2 cellular contexts compared by ENCODE assay signal in the genomic region with DNA sequence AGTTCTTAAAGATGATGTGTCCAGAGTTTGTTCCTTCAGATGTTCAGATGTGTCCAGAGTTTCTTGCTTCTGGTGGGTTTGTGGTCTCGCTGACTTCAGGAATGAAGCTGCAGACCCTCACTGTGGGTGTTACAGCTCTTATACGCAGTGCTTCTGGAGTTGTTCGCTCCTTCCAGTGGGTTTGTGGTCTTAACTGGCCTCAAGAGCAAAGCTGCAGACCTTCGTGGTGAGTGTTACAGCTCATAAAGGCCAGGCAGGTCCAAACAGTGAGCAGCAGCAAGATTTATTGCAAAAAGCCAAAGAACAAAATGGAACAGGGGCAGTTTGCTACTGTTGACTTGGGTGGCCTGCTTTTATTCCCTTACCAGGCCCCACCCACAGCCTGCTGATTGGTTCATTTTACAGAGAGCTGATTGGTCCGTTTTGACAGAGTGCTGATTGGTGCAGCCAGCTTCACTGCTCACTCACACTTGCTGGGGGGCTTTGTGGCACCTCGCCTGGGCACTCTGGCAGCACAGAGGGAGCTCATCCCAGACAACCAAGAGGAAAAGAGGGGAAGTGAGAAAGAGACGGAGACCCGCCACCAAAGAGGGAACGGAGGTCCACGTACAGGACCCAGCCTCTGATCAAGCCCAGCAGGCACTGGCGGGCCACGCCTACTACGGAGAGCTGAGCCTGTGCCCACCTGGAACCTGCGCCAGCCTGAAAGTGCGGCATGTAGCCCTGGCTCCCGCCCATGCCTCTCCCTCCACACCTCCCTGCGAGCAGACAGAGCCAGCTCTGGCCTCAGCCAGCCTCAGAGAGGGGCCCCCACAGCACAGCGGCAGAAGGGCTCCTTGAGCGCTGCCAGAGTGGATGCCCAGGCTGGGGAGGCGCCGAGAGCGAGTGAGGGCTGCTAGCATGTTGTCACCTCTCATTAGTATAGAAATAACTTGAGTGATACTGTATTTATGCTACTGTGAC.
TF ChIP-seq lines count a peak whose summit lies in the region.

No MANE protein-coding gene starts in this region.

TF ChIP-seq in WTC11, 78 proteins besides CTCF, POLR2A, EP300 and RAD21:
- TF ChIP-seq, protein P1, sequence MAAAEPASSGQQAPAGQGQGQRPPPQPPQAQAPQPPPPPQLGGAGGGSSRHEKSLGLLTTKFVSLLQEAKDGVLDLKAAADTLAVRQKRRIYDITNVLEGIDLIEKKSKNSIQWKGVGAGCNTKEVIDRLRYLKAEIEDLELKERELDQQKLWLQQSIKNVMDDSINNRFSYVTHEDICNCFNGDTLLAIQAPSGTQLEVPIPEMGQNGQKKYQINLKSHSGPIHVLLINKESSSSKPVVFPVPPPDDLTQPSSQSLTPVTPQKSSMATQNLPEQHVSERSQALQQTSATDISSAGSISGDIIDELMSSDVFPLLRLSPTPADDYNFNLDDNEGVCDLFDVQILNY (CRISPR knock-in tag; IDR thresholded peaks at IDR 0.05): no peak
- TF ChIP-seq NFYB (CRISPR knock-in tag; conservative IDR thresholded peaks at IDR 0.05; ENCODE audit: low read depth): peak; percentile 36; the same call in 1 of the 2 replicates
TF ChIP-seq in WTC11: peak in this region for 1.

TF ChIP-seq in K562, 482 proteins besides CTCF, POLR2A, EP300 and RAD21:
- peak; percentile 59 for TF ChIP-seq NFYB (IDR thresholded peaks at IDR 0.05; ENCODE audit: extremely low read depth, insufficient read length)
- TF ChIP-seq DACH1 (IDR thresholded peaks at IDR 0.05; ENCODE audit: partially characterized antibody): no peak
